1 cellular context compared by ENCODE assay signal in the genomic region with DNA sequence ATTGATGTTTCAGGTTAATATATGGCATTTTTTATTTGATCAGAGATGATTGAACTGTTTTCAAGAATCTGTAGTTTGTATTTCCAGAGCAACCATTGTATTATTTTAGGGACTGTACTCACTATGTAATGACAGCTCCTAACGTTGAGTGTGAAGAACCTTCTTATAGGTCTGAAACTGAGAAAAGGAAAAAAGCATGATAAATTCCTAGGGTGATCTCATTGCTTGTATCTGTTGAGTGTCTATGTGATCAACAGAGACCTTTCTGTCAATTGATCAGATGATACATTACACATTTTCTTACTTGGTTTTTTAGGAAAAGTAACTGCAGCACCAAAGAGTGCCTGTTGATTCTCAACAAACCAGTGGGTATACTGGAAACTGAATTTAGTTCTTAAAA.
TF ChIP-seq lines count a peak whose summit lies in the region.

No MANE protein-coding gene starts in this region.

TF ChIP-seq in endothelial cell of umbilical vein, 7 proteins besides CTCF, POLR2A, EP300 and RAD21 (continued from another document):
- TF ChIP-seq MAX (IDR thresholded peaks at IDR 0.05; ENCODE audit: insufficient read depth, insufficient read length): no peak
- TF ChIP-seq MYC (IDR thresholded peaks at IDR 0.05; ENCODE audit: low read depth, low read length): no peak
- TF ChIP-seq GATA2 (IDR thresholded peaks at IDR 0.05; ENCODE audit: insufficient read depth, insufficient read length, low read depth, low read length): no peak
- no peak for TF ChIP-seq FOS (IDR thresholded peaks at IDR 0.05; ENCODE audit: borderline replicate concordance, insufficient read depth, low read length)
- TF ChIP-seq JUN (IDR thresholded peaks at IDR 0.05; ENCODE audit: borderline replicate concordance, insufficient read depth, insufficient read length, low read depth): no peak
- TF ChIP-seq EZH2 (IDR thresholded peaks at IDR 0.05; ENCODE audit: borderline replicate concordance, low read depth, low read length, severe bottlenecking): no peak
